ENCODE assay signal across 1 cellular context in genomic region chr6:7646394-7646793, GRCh38.
A peak's percentile ranks its signal among the peaks of the same experiment; 100 is the strongest.
TF ChIP-seq lines count a peak whose summit lies in the region.

No MANE protein-coding gene starts in this region.

TF ChIP-seq in HepG2, 621 proteins besides CTCF, POLR2A, EP300 and RAD21:
- TF ChIP-seq ZNF639 (CRISPR knock-in tag; conservative IDR thresholded peaks at IDR 0.05) (no peak), EED (CRISPR knock-in tag; IDR thresholded peaks at IDR 0.05) (no peak), TBX2 (CRISPR knock-in tag; IDR thresholded peaks at IDR 0.05; ENCODE audit: borderline replicate concordance) (no peak), CREB1 (IDR thresholded peaks at IDR 0.05) (0 out of 2 replicates have a peak, but pooled peaks have one; percentile 20), CREB1 (CRISPR knock-in tag; IDR thresholded peaks at IDR 0.05) (no peak)
